ENCODE assay signal across 1 cellular context in the genomic region with DNA sequence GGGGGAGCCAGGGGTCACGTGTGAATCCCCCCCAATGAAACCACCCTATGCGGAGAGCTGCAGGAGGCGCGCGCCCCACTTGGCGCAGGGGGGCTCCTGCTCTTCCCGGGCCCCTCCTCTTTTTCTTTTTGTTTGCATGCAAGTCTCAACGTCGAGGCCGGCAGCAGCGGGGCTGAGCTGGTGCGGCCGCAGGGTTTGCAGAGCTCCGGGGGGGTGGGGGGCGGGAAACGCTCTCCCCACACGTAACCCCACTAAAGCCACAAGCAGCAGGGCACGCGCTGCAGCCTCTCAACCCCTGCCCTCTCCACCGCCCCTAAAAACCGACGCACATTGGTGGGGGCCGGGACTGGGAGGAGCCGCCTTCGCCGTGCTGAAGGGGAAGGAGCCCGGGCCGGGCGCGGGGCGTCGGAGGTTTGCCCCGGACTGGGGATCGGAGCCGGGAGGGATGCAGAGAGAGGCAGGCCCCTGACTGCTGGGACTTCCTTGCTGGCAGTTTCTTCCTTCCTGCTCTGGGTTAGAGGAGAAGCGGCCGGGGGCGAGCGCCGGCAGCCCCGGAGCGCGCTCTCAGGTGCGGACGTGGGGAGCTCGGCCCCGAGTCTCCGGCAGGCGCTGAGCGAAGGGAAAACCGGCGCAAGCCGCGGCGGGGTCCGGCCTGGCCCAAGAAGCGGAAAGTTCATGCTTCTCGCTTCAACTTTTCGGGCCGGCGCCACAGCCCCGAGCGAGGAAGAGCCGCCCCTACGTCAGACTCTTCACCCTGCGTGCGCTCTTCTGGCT.
TF ChIP-seq lines count a peak whose summit lies in the region.

No MANE protein-coding gene starts in this region.

TF ChIP-seq in IMR-90, 13 proteins besides CTCF, POLR2A, EP300 and RAD21:
- TF ChIP-seq CEBPB (IDR thresholded peaks at IDR 0.05; ENCODE audit: low read depth, low read length) (no peak), RFX5 (IDR thresholded peaks at IDR 0.05; ENCODE audit: low read depth, low read length) (no peak), NFE2L2 (IDR thresholded peaks at IDR 0.05; ENCODE audit: low read depth, low read length) (no peak), FOS (IDR thresholded peaks at IDR 0.05; ENCODE audit: low read depth, low read length) (no peak), CHD1 (IDR thresholded peaks at IDR 0.05; ENCODE audit: low read depth, low read length) (peak; percentile 34; the same call in 1 of the 2 replicates), MAZ (IDR thresholded peaks at IDR 0.05; ENCODE audit: borderline replicate concordance, low read depth, low read length) (peak; percentile 3; the same call in 1 of the 2 replicates), RCOR1 (IDR thresholded peaks at IDR 0.05; ENCODE audit: insufficient replicate concordance, low read length) (no peak), MXI1 (IDR thresholded peaks at IDR 0.05; ENCODE audit: borderline replicate concordance, low read depth, low read length) (0 out of 2 replicates have a peak, but pooled peaks have one; percentile 6), BHLHE40 (IDR thresholded peaks at IDR 0.05; ENCODE audit: low read depth, low read length) (0 out of 2 replicates have a peak, but pooled peaks have one; percentile 17), SMC3 (IDR thresholded peaks at IDR 0.05; ENCODE audit: low read depth, low read length) (no peak), MAFK (IDR thresholded peaks at IDR 0.05; ENCODE audit: low read depth, low read length) (no peak)
- TF ChIP-seq, protein P1, sequence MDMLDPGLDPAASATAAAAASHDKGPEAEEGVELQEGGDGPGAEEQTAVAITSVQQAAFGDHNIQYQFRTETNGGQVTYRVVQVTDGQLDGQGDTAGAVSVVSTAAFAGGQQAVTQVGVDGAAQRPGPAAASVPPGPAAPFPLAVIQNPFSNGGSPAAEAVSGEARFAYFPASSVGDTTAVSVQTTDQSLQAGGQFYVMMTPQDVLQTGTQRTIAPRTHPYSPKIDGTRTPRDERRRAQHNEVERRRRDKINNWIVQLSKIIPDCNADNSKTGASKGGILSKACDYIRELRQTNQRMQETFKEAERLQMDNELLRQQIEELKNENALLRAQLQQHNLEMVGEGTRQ (IDR thresholded peaks at IDR 0.05; ENCODE audit: low read depth, low read length), result peak; percentile 74
- TF ChIP-seq, protein P2, sequence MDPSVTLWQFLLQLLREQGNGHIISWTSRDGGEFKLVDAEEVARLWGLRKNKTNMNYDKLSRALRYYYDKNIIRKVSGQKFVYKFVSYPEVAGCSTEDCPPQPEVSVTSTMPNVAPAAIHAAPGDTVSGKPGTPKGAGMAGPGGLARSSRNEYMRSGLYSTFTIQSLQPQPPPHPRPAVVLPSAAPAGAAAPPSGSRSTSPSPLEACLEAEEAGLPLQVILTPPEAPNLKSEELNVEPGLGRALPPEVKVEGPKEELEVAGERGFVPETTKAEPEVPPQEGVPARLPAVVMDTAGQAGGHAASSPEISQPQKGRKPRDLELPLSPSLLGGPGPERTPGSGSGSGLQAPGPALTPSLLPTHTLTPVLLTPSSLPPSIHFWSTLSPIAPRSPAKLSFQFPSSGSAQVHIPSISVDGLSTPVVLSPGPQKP (IDR thresholded peaks at IDR 0.05; ENCODE audit: borderline replicate concordance, low read depth, low read length), result no peak
